29 cellular contexts compared by ENCODE assay signal in genomic region chr5:57551974-57552537, GRCh38.
DNase-seq lines count a peak whose midpoint lies in the region; ATAC-seq, FAIRE-seq and TF ChIP-seq lines count a peak whose summit lies in the region.
"Had no signal": no experiment of that assay in that cellular context is flagged by ENCODE, and none has a peak within 500 bp of the region (broad histone marks: within the 10 kb centered on the region; RNA-seq: fewer than 3 reads in every experiment).

No MANE protein-coding gene starts in this region.

- no peak for FAIRE-seq in A549 (lab: Jason Lieb, UNC)
- FAIRE-seq: colon, G401.6, kidney had no signal

- H4K20me1 ChIP-seq in MM.1S (ENCODE audit: insufficient read depth, low read length): no peaks in the 10 kb centered on the region

- no peak for TF ChIP-seq POLR2A in A549 (IDR thresholded peaks at IDR 0.05; ENCODE audit: low read length)

- no peaks in the 10 kb centered on the region for H3F3A ChIP-seq in MM.1S (ENCODE audit: insufficient read depth, low read length)

- H3K4me3 Mint-ChIP-seq in nephron: no peak overlapping the region
- H3K4me3 Mint-ChIP-seq: activated CD4-positive, alpha-beta memory T cell treated with anti-CD3 and anti-CD28 coated beads for 36 hours; activated naive CD8-positive, alpha-beta T cell treated with anti-CD3 and anti-CD28 coated beads, Interleukin-2, amount 50 U/mL, for 24 hours; brain; CD4-positive, alpha-beta T cell; effector memory CD8-positive, alpha-beta T cell; IgD-negative memory B cell; memory B cell; stimulated activated effector memory CD8-positive, alpha-beta T cell treated with anti-CD3 and anti-CD28 coated beads, Interleukin-12 subunit alpha, Interleukin-12 subunit beta, amount 100 ng/mL, for 72 hours; WTC11 had no signal

- no peaks in the 10 kb centered on the region for H3K9me3 ChIP-seq in A549
- H3K9me3 ChIP-seq in MM.1S (replicated peaks; ENCODE audit: insufficient read depth, low read length): no peaks in the 10 kb centered on the region
- H3K9me3 ChIP-seq: testis, vagina had no signal

- peak overlapping the region; percentile 48 to 53 (median 51) for H3K27ac Mint-ChIP-seq in nephron
- H3K27ac Mint-ChIP-seq: activated CD4-positive, alpha-beta memory T cell treated with anti-CD3 and anti-CD28 coated beads for 36 hours; activated naive CD8-positive, alpha-beta T cell treated with anti-CD3 and anti-CD28 coated beads, Interleukin-2, amount 50 U/mL, for 24 hours; CD4-positive, alpha-beta T cell; effector memory CD8-positive, alpha-beta T cell; IgD-negative memory B cell; memory B cell; stimulated activated effector memory CD8-positive, alpha-beta T cell treated with anti-CD3 and anti-CD28 coated beads, Interleukin-12 subunit alpha, Interleukin-12 subunit beta, amount 100 ng/mL, for 72 hours; WTC11 had no signal

- H3K4me2 ChIP-seq in A549: no peak overlapping the region
- no peak overlapping the region for H3K4me2 ChIP-seq in MM.1S (ENCODE audit: low read depth, low read length)

- no peak for TF ChIP-seq EP300 in A549 (IDR thresholded peaks at IDR 0.05)

- CTCF ChIA-PET in A549 (lab: Yijun Ruan, JAX): interaction anchor here (1.0 to 1.1 kb wide), 2 partner anchors 13 to 52 kb away, joined by 3 read pairs; no protein-coding TSS in a partner anchor

- peaks cover 20% of the 10 kb centered on the region for H3K4me1 Mint-ChIP-seq in nephron
- H3K4me1 Mint-ChIP-seq: activated naive CD8-positive, alpha-beta T cell treated with anti-CD3 and anti-CD28 coated beads, Interleukin-2, amount 50 U/mL, for 24 hours; IgD-negative memory B cell; memory B cell; stimulated activated effector memory CD8-positive, alpha-beta T cell treated with anti-CD3 and anti-CD28 coated beads, Interleukin-12 subunit alpha, Interleukin-12 subunit beta, amount 100 ng/mL, for 72 hours had no signal

- H3K4me1 ChIP-seq in A549: no peaks in the 10 kb centered on the region
- H3K4me1 ChIP-seq in MM.1S (ENCODE audit: low read length): no peaks in the 10 kb centered on the region; the same call in 1 of the 2 replicates
- H3K4me1 ChIP-seq: esophagus muscularis mucosa, testis, vagina had no signal

- H3K9me3 Mint-ChIP-seq in nephron: peaks cover 20% of the 10 kb centered on the region
- H3K9me3 Mint-ChIP-seq: activated CD4-positive, alpha-beta memory T cell treated with anti-CD3 and anti-CD28 coated beads for 36 hours; activated naive CD8-positive, alpha-beta T cell treated with anti-CD3 and anti-CD28 coated beads, Interleukin-2, amount 50 U/mL, for 24 hours; IgD-negative memory B cell had no signal

- no peaks in the 10 kb centered on the region for H3K27me3 ChIP-seq in MM.1S (replicated peaks; ENCODE audit: insufficient read depth, low read length)
- H3K27me3 ChIP-seq: esophagus muscularis mucosa, testis, vagina had no signal

- H2AFZ ChIP-seq in MM.1S (ENCODE audit: low read length): no peak overlapping the region

- TF ChIP-seq RAD21 in A549 (conservative IDR thresholded peaks at IDR 0.05 in 1 of 2, IDR thresholded peaks at IDR 0.05 in 1 of 2): no peak

- no peaks in the 10 kb centered on the region for H3K79me2 ChIP-seq in MM.1S (ENCODE audit: low read length)

- POLR2A ChIA-PET in A549 (lab: Yijun Ruan, JAX): no interaction called here

- H3K27me3 Mint-ChIP-seq in nephron (ENCODE audit: low read depth): peaks cover 7% of the 10 kb centered on the region
- H3K27me3 Mint-ChIP-seq: CD4-positive, alpha-beta T cell; effector memory CD8-positive, alpha-beta T cell had no signal

- no peak for ATAC-seq in A549
- ATAC-seq: activated naive CD8-positive, alpha-beta T cell treated with anti-CD3 and anti-CD28 coated beads, Interleukin-2, amount 50 U/mL, for 24 hours; effector memory CD8-positive, alpha-beta T cell; WTC11 had no signal

- H3K9me2 ChIP-seq in MM.1S (replicated peaks; ENCODE audit: insufficient read depth, low read length): no peaks in the 10 kb centered on the region

- H3K27ac ChIP-seq in A549 (no peak overlapping the region), MM.1S (ENCODE audit: low read length) (no peak overlapping the region)
- H3K27ac ChIP-seq: esophagus muscularis mucosa, testis, vagina had no signal

- TF ChIP-seq CTCF in A549 (IDR thresholded peaks at IDR 0.05) (no peak), nephron (IDR thresholded peaks at IDR 0.05; ENCODE audit: unreplicated experiment in 3 of 3) (no peak), MM.1S (IDR thresholded peaks at IDR 0.05; ENCODE audit: low read length) (no peak)

- no peak for DNase-seq in A549 (ENCODE audit: low read depth in 1 of 2, low spot score in 1 of 2)
- DNase-seq in HT1080 (ENCODE audit: low read depth): peak; percentile 66
- peak; percentile 5 for DNase-seq in astrocyte of the hippocampus (ENCODE audit: low read depth, low spot score)
- DNase-seq in activated T-cell treated with anti-CD3 and anti-CD28 coated beads for 4 hours: no peak
- DNase-seq in retina: no peak
- DNase-seq in MM.1S: no peak
- DNase-seq: activated CD4-positive, alpha-beta memory T cell treated with anti-CD3 and anti-CD28 coated beads for 36 hours; activated gamma-delta T cell; activated naive CD8-positive, alpha-beta T cell treated with anti-CD3 and anti-CD28 coated beads, Interleukin-2, amount 50 U/mL, for 24 hours; CD4-positive, alpha-beta T cell; DMS 273 treated with DMSO at 0.1 percent for 48 hours; effector memory CD8-positive, alpha-beta T cell; H7; kidney; NCI-H1694 treated with DMSO at 0.1 percent for 48 hours; NCI-H345; stimulated activated CD4-positive, alpha-beta T cell treated with anti-CD3 and anti-CD28 coated beads, Interleukin-1b, Interleukin-23, amount 100 ng/mL, for 48 hours; T-helper 9 cell; testis had no signal

- no peaks in the 10 kb centered on the region for H3K36me3 ChIP-seq in MM.1S (replicated peaks; ENCODE audit: insufficient read depth, low read length)
- H3K36me3 ChIP-seq: esophagus muscularis mucosa, vagina had no signal

- WGBS in A549 (ENCODE audit: missing lambda C conversion rate): 67% methylated on average over 5 of the region's 5 CpGs

- no peak overlapping the region for H3K9ac ChIP-seq in MM.1S (ENCODE audit: low read length)

- H3K4me3 ChIP-seq in A549 (no peak overlapping the region), MM.1S (ENCODE audit: low read length) (no peak overlapping the region)
- H3K4me3 ChIP-seq: esophagus muscularis mucosa, testis, vagina had no signal

- no peaks in the 10 kb centered on the region for H3K36me3 Mint-ChIP-seq in nephron (ENCODE audit: low read depth)
- H3K36me3 Mint-ChIP-seq: activated CD4-positive, alpha-beta memory T cell treated with anti-CD3 and anti-CD28 coated beads for 36 hours; brain; memory B cell; stimulated activated effector memory CD8-positive, alpha-beta T cell treated with anti-CD3 and anti-CD28 coated beads, Interleukin-12 subunit alpha, Interleukin-12 subunit beta, amount 100 ng/mL, for 72 hours; WTC11 had no signal

TF ChIP-seq in A549, 52 proteins besides CTCF, POLR2A, EP300 and RAD21:
- peak; percentile 32 for TF ChIP-seq MAFK (IDR thresholded peaks at IDR 0.05; ENCODE audit: partially characterized antibody)
- TF ChIP-seq EHF (CRISPR knock-in tag; IDR thresholded peaks at IDR 0.05): no peak

Comparison
In these comparisons a context has a peak if more than half of its experiments do, and no peak if none do; other contexts are left out.
1. DNase-seq: peak in HT1080 (single experiment) and astrocyte of the hippocampus (single experiment); none in A549 (0 of 2), activated T-cell treated with anti-CD3 and anti-CD28 coated beads for 4 hours (single experiment), retina (single experiment) and MM.1S (single experiment).